In genomic region chr15:100728371-100729201, GRCh38 we compare ENCODE assay signal across 1 cellular context.
TF ChIP-seq lines count a peak whose summit lies in the region.

No MANE protein-coding gene starts in this region.

TF ChIP-seq in IMR-90, 13 proteins besides CTCF, POLR2A, EP300 and RAD21 (continued from another document):
- TF ChIP-seq ELK1 (IDR thresholded peaks at IDR 0.05; ENCODE audit: borderline replicate concordance, low read depth, low read length) (no peak), CHD1 (IDR thresholded peaks at IDR 0.05; ENCODE audit: low read depth, low read length) (no peak), NFE2L2 (IDR thresholded peaks at IDR 0.05; ENCODE audit: low read depth, low read length) (no peak), RFX5 (IDR thresholded peaks at IDR 0.05; ENCODE audit: low read depth, low read length) (no peak)
